18 cellular contexts compared by ENCODE assay signal in the genomic region with DNA sequence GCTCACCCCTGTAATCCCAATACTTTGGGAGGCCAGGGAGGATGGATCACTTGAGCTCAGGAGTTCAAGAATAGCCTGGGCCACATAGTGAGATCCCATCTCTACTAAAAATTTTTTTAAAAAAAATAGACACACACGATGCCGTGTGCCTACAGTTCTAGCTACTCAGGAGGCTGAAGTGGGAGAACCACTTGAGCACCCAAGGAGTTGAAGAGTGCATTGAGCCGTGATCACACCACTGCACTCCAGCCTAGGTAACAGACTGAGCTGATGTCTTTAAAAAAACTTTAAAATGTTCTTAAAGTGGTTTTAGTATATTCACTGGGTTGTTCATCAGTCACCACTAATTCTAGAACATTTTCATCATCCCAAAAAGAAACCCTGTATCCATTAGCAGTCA.
"Had no signal": no experiment of that assay in that cellular context is flagged by ENCODE, and none has a peak within 500 bp of the region (broad histone marks: within the 10 kb centered on the region; RNA-seq: fewer than 3 reads in every experiment).

No MANE protein-coding gene starts in this region.

- DNase-seq: effector memory CD4-positive, alpha-beta T cell; esophagus squamous epithelium; foreskin fibroblast; immature natural killer cell; left ventricle myocardium inferior; mesendoderm; naive thymus-derived CD4-positive, alpha-beta T cell; nephron progenitor cell; spleen; stimulated activated CD4-positive, alpha-beta T cell treated with anti-CD3 and anti-CD28 coated beads, Interleukin-15, amount 100 ng/mL, for 24 hours; stimulated activated CD4-positive, alpha-beta T cell treated with anti-CD3 and anti-CD28 coated beads, Interleukin-1b, Interleukin-23, amount 100 ng/mL, for 48 hours; stimulated activated CD4-positive, alpha-beta T cell treated with anti-CD3 and anti-CD28 coated beads, Interleukin-4, amount 100 ng/mL, for 24 hours; stimulated activated naive B cell treated with anti-CD40 and anti-IgM and Interleukin-4, amounts not matched to agents 10 μg/mL and 1 μg/mL and 100 μg/mL, for 72 hours; stimulated activated naive CD8-positive, alpha-beta T cell treated with anti-CD3 and anti-CD28 coated beads, Interleukin-15, amount 100 ng/mL, for 72 hours; testis; transverse colon had no signal

- H3K36me3 ChIP-seq: esophagus squamous epithelium, left ventricle myocardium inferior, transverse colon had no signal

- H3K4me3 Mint-ChIP-seq: immature natural killer cell; naive thymus-derived CD4-positive, alpha-beta T cell; nephron progenitor cell; stimulated activated naive B cell treated with anti-CD40 and anti-IgM and Interleukin-4, amounts not matched to agents 10 μg/mL and 1 μg/mL and 100 μg/mL, for 72 hours; stimulated activated naive CD8-positive, alpha-beta T cell treated with anti-CD3 and anti-CD28 coated beads, Interleukin-15, amount 100 ng/mL, for 72 hours had no signal

- H3K36me3 Mint-ChIP-seq: immature natural killer cell had no signal

- H3K27me3 Mint-ChIP-seq: naive thymus-derived CD4-positive, alpha-beta T cell; stimulated activated naive B cell treated with anti-CD40 and anti-IgM and Interleukin-4, amounts not matched to agents 10 μg/mL and 1 μg/mL and 100 μg/mL, for 72 hours; stimulated activated naive CD8-positive, alpha-beta T cell treated with anti-CD3 and anti-CD28 coated beads, Interleukin-15, amount 100 ng/mL, for 72 hours had no signal

- H3K27ac Mint-ChIP-seq: immature natural killer cell; nephron progenitor cell; stimulated activated naive B cell treated with anti-CD40 and anti-IgM and Interleukin-4, amounts not matched to agents 10 μg/mL and 1 μg/mL and 100 μg/mL, for 72 hours; stimulated activated naive CD8-positive, alpha-beta T cell treated with anti-CD3 and anti-CD28 coated beads, Interleukin-15, amount 100 ng/mL, for 72 hours had no signal

- FAIRE-seq: keratinocyte had no signal

- H3K27me3 ChIP-seq: esophagus squamous epithelium, spleen, testis, transverse colon had no signal

- H3K9me3 Mint-ChIP-seq: immature natural killer cell; naive thymus-derived CD4-positive, alpha-beta T cell; nephron progenitor cell; stimulated activated naive B cell treated with anti-CD40 and anti-IgM and Interleukin-4, amounts not matched to agents 10 μg/mL and 1 μg/mL and 100 μg/mL, for 72 hours; stimulated activated naive CD8-positive, alpha-beta T cell treated with anti-CD3 and anti-CD28 coated beads, Interleukin-15, amount 100 ng/mL, for 72 hours had no signal

- ATAC-seq: naive thymus-derived CD4-positive, alpha-beta T cell; sciatic nerve; stimulated activated naive B cell treated with anti-CD40 and anti-IgM and Interleukin-4, amounts not matched to agents 10 μg/mL and 1 μg/mL and 100 μg/mL, for 72 hours; stimulated activated naive CD8-positive, alpha-beta T cell treated with anti-CD3 and anti-CD28 coated beads, Interleukin-15, amount 100 ng/mL, for 72 hours had no signal

- H3K4me3 ChIP-seq: esophagus squamous epithelium, left ventricle myocardium inferior, spleen, testis, transverse colon had no signal

- H3K27ac ChIP-seq: esophagus squamous epithelium, left ventricle myocardium inferior, spleen, transverse colon had no signal

- H3K9me3 ChIP-seq: esophagus squamous epithelium, left ventricle myocardium inferior, spleen, testis, transverse colon had no signal
